Comparison of ENCODE assay signal across 8 cellular contexts in genomic region chr6:85458184-85458583, GRCh38. TPM values are rescaled to one million over a fixed set of nuclear protein-coding genes. Genes with fewer than 3 reads are reported as not detected.
DNase-seq lines count a peak whose midpoint lies in the region; ATAC-seq and TF ChIP-seq lines count a peak whose summit lies in the region.
"Had no signal": no experiment of that assay in that cellular context is flagged by ENCODE, and none has a peak within 500 bp of the region (broad histone marks: within the 10 kb centered on the region; RNA-seq: fewer than 3 reads in every experiment).

No MANE protein-coding gene starts in this region.

- 17 to 58% (median 34%) methylated on average over 2 of the region's 2 CpGs for WGBS in spleen, 5 donors

- H3K36me3 Mint-ChIP-seq in effector memory CD8-positive, alpha-beta T cell (ENCODE audit: insufficient read depth) = peaks cover 12% of the 10 kb centered on the region

- H3K27me3 ChIP-seq in HCT116 (ENCODE audit: insufficient read depth, low read length) = no peaks in the 10 kb centered on the region
- H3K27me3 ChIP-seq in spleen (replicated peaks in 1 of 7) = no peaks in the 10 kb centered on the region

- H3K4me1 Mint-ChIP-seq in effector memory CD8-positive, alpha-beta T cell (ENCODE audit: low read depth in 2 of 2) = peaks cover 47 to 57% of the 10 kb centered on the region in 2 donors

- H3K36me3 ChIP-seq in HCT116 (ENCODE audit: control insufficient read depth in 1 of 2, insufficient read depth in 2 of 2, low read length in 2 of 2) (no peaks in the 10 kb centered on the region; a peak in 1 of 4 replicates), spleen (no peaks in the 10 kb centered on the region)

- peaks cover 58% of the 10 kb centered on the region for H3K79me2 ChIP-seq in HCT116 (ENCODE audit: insufficient read depth, low read length)

- TF ChIP-seq POLR2A in HCT116 (IDR thresholded peaks at IDR 0.05; ENCODE audit: borderline replicate concordance, extremely low read depth, insufficient read depth, insufficient read length) (no peak), spleen (IDR thresholded peaks at IDR 0.05) (no peak)

- H3K9me2 ChIP-seq in HCT116 (ENCODE audit: insufficient read depth) = no peaks in the 10 kb centered on the region

- H3K9me3 ChIP-seq in HCT116 (ENCODE audit: control insufficient read depth in 1 of 2, insufficient read depth in 1 of 2, low read depth in 1 of 2, low read length in 2 of 2) (no peaks in the 10 kb centered on the region), spleen (no peaks in the 10 kb centered on the region)

- peak overlapping the region; percentile 14 to 35 for H3K27ac Mint-ChIP-seq in effector memory CD8-positive, alpha-beta T cell

- H3K4me2 ChIP-seq in HCT116 (ENCODE audit: low read length) = peak overlapping the region; percentile 50

- BruUV-seq in HCT116 (replicated peaks; lab: Mats Ljungman, UMichigan) = no TSS peak

- H3K9ac ChIP-seq in HCT116 (ENCODE audit: low read length) = peak overlapping the region; percentile 13

- H3K9me3 Mint-ChIP-seq in effector memory CD8-positive, alpha-beta T cell = no peaks in the 10 kb centered on the region

- H3K4me3 Mint-ChIP-seq in effector memory CD8-positive, alpha-beta T cell = peak overlapping the region in 1 of 2 donors; percentile 5

- DNase-seq in HCT116 (ENCODE audit: low read depth, low spot score) = no peak
- peak; percentile 28 for DNase-seq in NOMO-1 treated with dmso at 0.1 percent for 144 hours (lab: John Stamatoyannopoulos, UW; ENCODE audit: unreplicated experiment)
- DNase-seq in effector memory CD8-positive, alpha-beta T cell = no peak
- no peak for DNase-seq in spleen
- no peak for DNase-seq in activated CD8-positive, alpha-beta memory T cell treated with anti-CD3 and anti-CD28 coated beads, Interleukin-2, amount 50 U/mL, for 4 hours

- no peak overlapping the region for H3K27ac ChIP-seq in HCT116 (ENCODE audit: low read depth, low read length)
- peak overlapping the region in 7 of 8 donors; percentile 5 to 52 (median 17) for H3K27ac ChIP-seq in spleen

- H3K4me3 ChIP-seq in HCT116 (replicated peaks in 1 of 2; ENCODE audit: low read depth in 1 of 2, low read length in 2 of 2) = no peak overlapping the region
- no peak overlapping the region for H3K4me3 ChIP-seq in spleen

- H3K4me1 ChIP-seq in HCT116 (ENCODE audit: control insufficient read depth in 1 of 2, insufficient read depth in 2 of 2, low read length in 2 of 2) = peaks cover 37 to 100% of the 10 kb centered on the region in 2 experiments
- H3K4me1 ChIP-seq in spleen = peaks cover 20 to 99% (median 49%) of the 10 kb centered on the region in 6 donors

- RAD21 ChIA-PET in HCT116 (lab: Charles Lee; ENCODE audit: low non-redundant PET in 1 of 2, low total read pairs in 2 of 2, uncharacterized antibody in 2 of 2, unreplicated experiment in 2 of 2) = no interaction called here

- intact Hi-C loops in HCT116 (cut with micrococcal nuclease) = no loop called here
- intact Hi-C loops in spleen (cut with DNase I; ENCODE audit: low total_unique reads) = no loop called here

- no peak for TF ChIP-seq CTCF in HCT116 (IDR thresholded peaks at IDR 0.05 in 2 of 3, conservative IDR thresholded peaks at IDR 0.05 in 1 of 3; ENCODE audit: borderline replicate concordance in 1 of 3, insufficient read depth in 1 of 3, low read depth in 2 of 3, low read length in 2 of 3)
- TF ChIP-seq CTCF in spleen (IDR thresholded peaks at IDR 0.05 in 8 of 11, conservative IDR thresholded peaks at IDR 0.05 in 3 of 11) = no peak

- H4K20me1 ChIP-seq in HCT116 (ENCODE audit: insufficient read depth) = no peaks in the 10 kb centered on the region

- TF ChIP-seq RAD21 in HCT116 (IDR thresholded peaks at IDR 0.05; ENCODE audit: low read depth) = no peak

- ATAC-seq in HCT116 (no peak), HG03097 (IDR thresholded peaks at IDR 0.05; ENCODE audit: low FRiP score, unreplicated experiment) (no peak), HG03521 (IDR thresholded peaks at IDR 0.05; ENCODE audit: unreplicated experiment) (no peak)
- no peak for ATAC-seq in effector memory CD8-positive, alpha-beta T cell (replicated peaks)

- CTCF ChIA-PET in HCT116 (lab: Charles Lee) = interaction anchor here (3.4 kb wide), 1 partner anchor 25 kb away, joined by 15 read pairs; no protein-coding TSS in a partner anchor

- peaks cover 0 to 11% of the 10 kb centered on the region in 2 donors for H3K27me3 Mint-ChIP-seq in effector memory CD8-positive, alpha-beta T cell

- H2AFZ ChIP-seq in HCT116 (ENCODE audit: low read depth, low read length, poor library complexity, severe bottlenecking) = no peak overlapping the region

- POLR2A ChIA-PET in HCT116 (lab: Charles Lee) = interaction anchor here (1.9 to 2.8 kb wide), 3 partner anchors 9 to 97 kb away, joined by 6 to 15 read pairs (median 7); partner anchors contain the start of gene NT5E

TF ChIP-seq in HCT116, 20 proteins besides CTCF, POLR2A, EP300 and RAD21:
- TF ChIP-seq POLR2AphosphoS5 (IDR thresholded peaks at IDR 0.05; ENCODE audit: low read depth, low read length) = peak; percentile 34
- no peak for TF ChIP-seq YY1 (IDR thresholded peaks at IDR 0.05; ENCODE audit: extremely low read depth, insufficient replicate concordance, low read depth, low read length)

RNA-seq across cellular contexts. Expression of gene NT5E, which starts 8.3 kb away (rescaled TPM):
- total RNA-seq in HCT116 (2021; ENCODE audit: unreplicated experiment) (68.2 TPM), spleen (10 to 100 TPM; 13.7 to 32.2 (median 20.3) TPM)
- polyA plus RNA-seq in HCT116 (2012) = 86.0 and 100 TPM in 2 replicates
- polyA plus RNA-seq in spleen = 10 to 100 TPM in 2 of 3 donors, 1 to 10 TPM in 1; 8.4 to 13.4 (median 10.7) TPM
- polyA plus RNA-seq: neural cell had no signal
